In the genomic region with DNA sequence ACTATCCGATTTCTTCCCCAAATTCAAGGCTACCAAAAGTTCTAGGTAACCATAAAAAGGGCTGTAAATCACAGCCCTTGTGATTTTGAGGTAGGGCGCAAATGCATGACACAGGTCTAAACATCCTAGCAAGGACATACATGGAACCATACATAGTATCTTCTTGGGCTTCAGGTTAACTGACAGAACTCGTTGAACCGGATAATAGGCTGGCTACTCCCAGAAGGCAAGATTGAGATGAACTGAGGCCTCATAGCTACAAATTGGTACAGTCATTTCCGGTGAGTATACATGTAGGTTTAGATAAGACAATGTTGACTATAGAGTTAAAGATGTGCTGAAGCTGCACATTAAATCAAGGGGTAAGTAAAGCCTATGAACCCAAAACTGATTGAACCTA, we compare ENCODE assay signal across 12 cellular contexts.
"Had no signal": no experiment of that assay in that cellular context is flagged by ENCODE, and none has a peak within 500 bp of the region (broad histone marks: within the 10 kb centered on the region; RNA-seq: fewer than 3 reads in every experiment).

No MANE protein-coding gene starts in this region.

- H3K27me3 ChIP-seq: thyroid gland, vagina had no signal

- FAIRE-seq: TTC549 had no signal

- H3K4me1 ChIP-seq: esophagus squamous epithelium, thyroid gland, vagina had no signal

- H3K36me3 ChIP-seq: esophagus squamous epithelium, thyroid gland, vagina had no signal

- H3K9me3 ChIP-seq: esophagus squamous epithelium, thyroid gland, vagina had no signal

- H3K27ac ChIP-seq: esophagus squamous epithelium, thyroid gland, vagina had no signal

- DNase-seq: activated CD4-positive, alpha-beta T cell treated with anti-CD3 and anti-CD28 coated beads, Interleukin-2, amount 50 U/mL, for 4 hours; activated effector memory CD4-positive, alpha-beta T cell treated with Interleukin-2 at 50 U/mL for 16 hours; activated T-cell treated with anti-CD3 and anti-CD28 coated beads, Interleukin-2, amount 50 U/mL, for 1 hour; amygdala; cerebellar nuclear complex; esophagus squamous epithelium; left colon; natural killer cell; posterior cingulate gyrus; thyroid gland had no signal

- H3K4me3 ChIP-seq: esophagus squamous epithelium, thyroid gland, vagina had no signal
